In the genomic region with DNA sequence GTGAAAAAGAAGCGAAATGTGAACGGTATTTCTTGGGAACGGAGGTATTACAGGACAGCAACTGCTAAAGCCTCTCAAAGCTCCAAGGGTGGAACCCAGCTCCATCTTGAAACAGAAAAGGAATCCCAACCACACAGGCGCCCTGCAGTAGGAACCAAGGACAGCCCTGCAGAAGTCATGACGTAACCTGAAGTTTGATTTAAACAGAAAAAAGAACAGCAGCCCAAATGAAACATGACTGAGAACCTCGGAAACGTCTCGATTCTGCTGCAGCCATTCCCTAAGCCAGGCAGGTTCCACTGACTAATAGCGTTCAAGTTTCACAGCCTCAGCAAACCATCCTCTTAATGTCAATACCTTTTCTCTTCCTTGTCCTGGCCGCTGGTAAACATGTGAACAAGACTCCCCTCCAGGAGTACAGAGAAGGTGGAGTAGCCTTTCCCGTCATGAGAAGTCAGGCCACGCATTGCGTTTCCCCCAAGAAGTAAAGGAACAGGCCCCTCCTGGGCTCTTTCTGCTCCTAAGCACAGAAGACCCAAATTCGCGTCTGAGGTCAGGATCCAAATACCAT, we compare ENCODE assay signal across 8 cellular contexts. TPM values are rescaled to one million over a fixed set of nuclear protein-coding genes. Genes with fewer than 3 reads are reported as not detected.
A peak's percentile ranks its signal among the peaks of the same experiment; 100 is the strongest.
DNase-seq lines count a peak whose midpoint lies in the region; ATAC-seq and TF ChIP-seq lines count a peak whose summit lies in the region.

No MANE protein-coding gene starts in this region.

- H2BK15ac ChIP-seq in neuronal stem cell (ENCODE audit: low read length), result no peak overlapping the region

- peaks cover 45% of the 10 kb centered on the region for H3K4me1 Mint-ChIP-seq in CD14-positive monocyte
- H3K4me1 Mint-ChIP-seq in endothelial cell (ENCODE audit: unreplicated experiment), result peaks cover 50% of the 10 kb centered on the region

- peak overlapping the region; percentile 61 for H3K9ac ChIP-seq in NT2/D1 (ENCODE audit: insufficient read length, low read depth)
- H3K9ac ChIP-seq in neuronal stem cell (ENCODE audit: low read depth, low read length, poor library complexity), result peak overlapping the region; percentile 80

- no peaks in the 10 kb centered on the region for H3K9me3 Mint-ChIP-seq in CD14-positive monocyte
- no peaks in the 10 kb centered on the region for H3K9me3 Mint-ChIP-seq in endothelial cell (ENCODE audit: unreplicated experiment)

- peaks cover 12 to 17% of the 10 kb centered on the region in 2 donors for H3K36me3 Mint-ChIP-seq in CD14-positive monocyte
- H3K36me3 Mint-ChIP-seq in endothelial cell (ENCODE audit: low read depth, unreplicated experiment), result no peaks in the 10 kb centered on the region

- H3K4ac ChIP-seq in neuronal stem cell (ENCODE audit: low read length), result no peak overlapping the region

- no peak for ATAC-seq in GM21423 (IDR thresholded peaks at IDR 0.05; ENCODE audit: unreplicated experiment)
- ATAC-seq in HG03280 (IDR thresholded peaks at IDR 0.05; ENCODE audit: unreplicated experiment), result no peak

- H4K91ac ChIP-seq in neuronal stem cell (ENCODE audit: low read depth, low read length, poor library complexity), result no peak overlapping the region

- H3K14ac ChIP-seq in neuronal stem cell (ENCODE audit: low read length), result no peak overlapping the region

- no peak overlapping the region for H3K18ac ChIP-seq in neuronal stem cell (ENCODE audit: low read length)

- no peak overlapping the region for H2AK5ac ChIP-seq in neuronal stem cell (ENCODE audit: low read depth, low read length)

- H3K23ac ChIP-seq in neuronal stem cell (ENCODE audit: low read depth, low read length, poor library complexity), result no peak overlapping the region

- no peak overlapping the region for H2BK5ac ChIP-seq in neuronal stem cell (ENCODE audit: low read length)

- no CpG with 5 or more reads among the region's 15 CpGs for WGBS in neuronal stem cell (ENCODE audit: extremely low coverage in 2 of 2, insufficient read length in 2 of 2, insufficient replicate concordance in 1 of 2), 2 donors

- intact Hi-C loops in CD14-positive monocyte (cut with micrococcal nuclease), result no loop called here

- TF ChIP-seq CTCF in CD14-positive monocyte (IDR thresholded peaks at IDR 0.05), result no peak
- TF ChIP-seq CTCF in endothelial cell (IDR thresholded peaks at IDR 0.05; ENCODE audit: unreplicated experiment), result no peak

- H3K27me3 Mint-ChIP-seq in CD14-positive monocyte (ENCODE audit: low read depth in 3 of 3) (no peaks in the 10 kb centered on the region), endothelial cell (ENCODE audit: unreplicated experiment) (peaks cover 1% of the 10 kb centered on the region)

- no peak overlapping the region for H2AFZ ChIP-seq in neuronal stem cell (ENCODE audit: low read length)

- H2BK120ac ChIP-seq in neuronal stem cell (ENCODE audit: low read depth, low read length), result no peak overlapping the region

- H2BK12ac ChIP-seq in neuronal stem cell (ENCODE audit: low read length), result no peak overlapping the region

- no peak overlapping the region for H3K4me2 ChIP-seq in neuronal stem cell (ENCODE audit: insufficient read depth, low read length, poor library complexity, severe bottlenecking)

- H3K9me3 ChIP-seq in NT2/D1 (ENCODE audit: insufficient read depth, low read length) (no peaks in the 10 kb centered on the region), neuronal stem cell (replicated peaks in 1 of 2; ENCODE audit: control insufficient read depth in 2 of 2, insufficient read depth in 1 of 2, low read depth in 1 of 2, low read length in 2 of 2) (no peaks in the 10 kb centered on the region)

- H3K27ac Mint-ChIP-seq in CD14-positive monocyte, result peak overlapping the region; percentile 57 to 90 (median 84)
- H3K27ac Mint-ChIP-seq in endothelial cell (ENCODE audit: unreplicated experiment), result peak overlapping the region; percentile 78

- no peak for DNase-seq in CD14-positive monocyte (ENCODE audit: low spot score)
- no peak for DNase-seq in NT2/D1 (ENCODE audit: low read depth, low spot score)
- no peak for DNase-seq in endothelial cell (ENCODE audit: low spot score)
- no peak for DNase-seq in neuronal stem cell (ENCODE audit: low spot score)
- DNase-seq in dedifferentiated amniotic fluid mesenchymal stem cell (ENCODE audit: extremely low spot score), result no peak
- no peak for DNase-seq in NCI-H1417 treated with DMSO at 0.1 percent for 48 hours (lab: John Stamatoyannopoulos, UW)

- H3K4me3 Mint-ChIP-seq in CD14-positive monocyte, result peak overlapping the region; percentile 73 to 93
- H3K4me3 Mint-ChIP-seq in endothelial cell (ENCODE audit: unreplicated experiment), result peak overlapping the region; percentile 85

- no peak overlapping the region for H3K27ac ChIP-seq in neuronal stem cell (replicated peaks; ENCODE audit: low read length)

- peaks cover 3% of the 10 kb centered on the region for H3K4me1 ChIP-seq in NT2/D1 (ENCODE audit: insufficient read depth, insufficient read length)
- H3K4me1 ChIP-seq in neuronal stem cell (ENCODE audit: control insufficient read depth in 2 of 2, insufficient read depth in 1 of 2, low read depth in 1 of 2, low read length in 2 of 2), result peaks cover 10 to 15% of the 10 kb centered on the region in 2 donors

- H3K79me1 ChIP-seq in neuronal stem cell (ENCODE audit: low read depth, low read length), result peaks cover 6% of the 10 kb centered on the region

- H3K27me3 ChIP-seq in NT2/D1 (ENCODE audit: insufficient read depth, insufficient read length) (no peaks in the 10 kb centered on the region), neuronal stem cell (ENCODE audit: control insufficient read depth in 3 of 3, insufficient read depth in 3 of 3, low read depth in 1 of 3, low read length in 3 of 3) (no peaks in the 10 kb centered on the region)

- H4K8ac ChIP-seq in neuronal stem cell (ENCODE audit: low read depth, low read length), result no peak overlapping the region

- H3K4me3 ChIP-seq in NT2/D1 (ENCODE audit: insufficient read length, low read depth) (peak overlapping the region; percentile 34), neuronal stem cell (ENCODE audit: low read length in 2 of 2) (peak overlapping the region in 1 of 2 donors; percentile 38)

- H3K36me3 ChIP-seq in NT2/D1 (ENCODE audit: insufficient read depth, insufficient read length, low read length) (peaks cover 15% of the 10 kb centered on the region), neuronal stem cell (replicated peaks in 1 of 2; ENCODE audit: control insufficient read depth in 2 of 2, insufficient read depth in 2 of 2, low read length in 2 of 2) (peaks cover 8 to 23% of the 10 kb centered on the region in 2 donors)

RNA-seq across cellular contexts. Expression of gene SIAH1, which starts 20.1 kb away (rescaled TPM):
- polyA plus RNA-seq in CD14-positive monocyte, result 1 to 10 TPM; 4.9 to 5.6 TPM
- total RNA-seq in endothelial cell (ENCODE audit: unreplicated experiment), result 34.2 TPM
- polyA plus RNA-seq in neuronal stem cell (2013, experiment 1 of 2), result 24.0 TPM
- 25.7 TPM for polyA plus RNA-seq in neuronal stem cell (2013, experiment 2 of 2)
